ENCODE assay signal across 9 cellular contexts in genomic region chr19:4575978-4576933, GRCh38. TPM values are rescaled to one million over a fixed set of nuclear protein-coding genes. Genes with fewer than 3 reads are reported as not detected.
DNase-seq lines count a peak whose midpoint lies in the region; ATAC-seq and TF ChIP-seq lines count a peak whose summit lies in the region.
"Had no signal": no experiment of that assay in that cellular context is flagged by ENCODE, and none has a peak within 500 bp of the region (broad histone marks: within the 10 kb centered on the region; RNA-seq: fewer than 3 reads in every experiment).

No MANE protein-coding gene starts in this region.

- no peaks in the 10 kb centered on the region for H3K9me3 ChIP-seq in Caco-2

- no peak overlapping the region for H3K4me3 Mint-ChIP-seq in Caco-2 (ENCODE audit: unreplicated experiment)

- intact Hi-C loops in Caco-2 (cut with micrococcal nuclease; ENCODE audit: unreplicated experiment), result no loop called here

- no peaks in the 10 kb centered on the region for H3K27me3 ChIP-seq in Caco-2 (replicated peaks; ENCODE audit: control insufficient read depth, insufficient read depth, low read length)

- POLR2A ChIA-PET in Caco-2 (lab: Charles Lee), result no interaction called here

- peaks cover 8% of the 10 kb centered on the region; the same call in 1 of the 2 replicates for H3K4me1 ChIP-seq in Caco-2

- TF ChIP-seq RAD21 in Ishikawa (IDR thresholded peaks at IDR 0.05; ENCODE audit: low read depth), result peak; percentile 73

- TF ChIP-seq EP300 in Ishikawa (IDR thresholded peaks at IDR 0.05; ENCODE audit: borderline replicate concordance), result no peak

- H3K4me1 Mint-ChIP-seq in Caco-2 (ENCODE audit: low read depth, unreplicated experiment), result peaks cover 10% of the 10 kb centered on the region

- peaks cover 4% of the 10 kb centered on the region for H3K27me3 Mint-ChIP-seq in Caco-2 (ENCODE audit: insufficient read depth, unreplicated experiment)

- H3K9me3 Mint-ChIP-seq in Caco-2 (ENCODE audit: unreplicated experiment), result no peaks in the 10 kb centered on the region

- ATAC-seq in GM19455 (IDR thresholded peaks at IDR 0.05; ENCODE audit: unreplicated experiment), result no peak

- DNase-seq in Caco-2 (peak; percentile 74 to 78), midbrain (lab: John Stamatoyannopoulos, UW) (peak; percentile 15), globus pallidus (ENCODE audit: low spot score) (no peak)
- peak; percentile 46 to 47 for DNase-seq in activated CD4-positive, alpha-beta T cell treated with anti-CD3 and anti-CD28 coated beads, Interleukin-2, amount 50 U/mL, for 24 hours (ENCODE audit: low read depth in 1 of 2, low spot score in 1 of 2)
- DNase-seq in effector CD4-positive, alpha-beta T cell, result peak; percentile 63
- peak; percentile 90 for DNase-seq in stimulated activated CD8-positive, alpha-beta memory T cell treated with anti-CD3 and anti-CD28 coated beads, Interleukin-4, amount 100 ng/mL, for 48 hours

- H3K36me3 ChIP-seq in Caco-2 (ENCODE audit: control insufficient read depth, insufficient read depth, low read length), result no peaks in the 10 kb centered on the region

- CTCF ChIA-PET in Caco-2 (lab: Charles Lee), result interaction anchor here (0.7 to 2.0 kb wide), 5 partner anchors 8 to 908 kb away, joined by 3 to 9 read pairs (median 3); no protein-coding TSS in a partner anchor

- no peak overlapping the region for H3K27ac Mint-ChIP-seq in Caco-2 (ENCODE audit: unreplicated experiment)

- H3K4me3 ChIP-seq in Caco-2 (ENCODE audit: low read depth, low read length), result no peak overlapping the region

- peak; percentile 43 to 65 for TF ChIP-seq CTCF in Caco-2 (IDR thresholded peaks at IDR 0.05; ENCODE audit: insufficient read depth in 1 of 2, low read depth in 1 of 2, low read length in 1 of 2, severe bottlenecking in 1 of 2, unreplicated experiment in 1 of 2)

- H3K36me3 Mint-ChIP-seq in Caco-2 (ENCODE audit: insufficient read depth, unreplicated experiment), result no peaks in the 10 kb centered on the region

- BruUV-seq in Caco-2 (replicated peaks; lab: Mats Ljungman, UMichigan), result no TSS peak

TF ChIP-seq in Ishikawa, 13 proteins besides CTCF, POLR2A, EP300 and RAD21:
- no peak for TF ChIP-seq NFIC (IDR thresholded peaks at IDR 0.05)
- 0 out of 2 replicates have a peak, but pooled peaks have one; percentile 10 for TF ChIP-seq YY1 (IDR thresholded peaks at IDR 0.05; ENCODE audit: low read depth)

RNA-seq across cellular contexts. Expression of gene SEMA6B, which starts 16.8 kb away (rescaled TPM):
- 0.39 and 0.44 TPM in 2 replicates for total RNA-seq in Caco-2 (2022)
- total RNA-seq: T-helper 2 cell treated with Interferon-gamma antibody and Interleukin-4, amounts not matched to agents 100 ng/mL and 5 ng/mL, for 36 hours had no signal

RNA-seq across cellular contexts. Expression of gene LRG1, which starts 36.4 kb away (rescaled TPM):
- total RNA-seq in Caco-2 (2022), result 0.32 and 0.61 TPM in 2 replicates

RNA-seq across cellular contexts. Expression of gene PLIN5, which starts 41.2 kb away (rescaled TPM):
- total RNA-seq in Caco-2 (2022), result 0.73 and 0.84 TPM in 2 replicates
- total RNA-seq: T-helper 2 cell treated with Interferon-gamma antibody and Interleukin-4, amounts not matched to agents 100 ng/mL and 5 ng/mL, for 36 hours had no signal

RNA-seq across cellular contexts. Expression of gene PLIN4, which starts 58.0 kb away (rescaled TPM):
- 0.09 and 0.21 TPM in 2 replicates for total RNA-seq in Caco-2 (2022)
- total RNA-seq: T-helper 2 cell treated with Interferon-gamma antibody and Interleukin-4, amounts not matched to agents 100 ng/mL and 5 ng/mL, for 36 hours had no signal
